In genomic region chr19:2782936-2783780, GRCh38 we compare ENCODE assay signal across 1 cellular context.
TF ChIP-seq lines count a peak whose summit lies in the region.

TSS of gene SGTA (minus strand) at chr19:2783273. CDS start at chr19:2769068, 14,205 bp downstream.

TF ChIP-seq in HepG2, 621 proteins besides CTCF, POLR2A, EP300 and RAD21 (continued from another document and continues in another):
- TF ChIP-seq SOX6 (IDR thresholded peaks at IDR 0.05) (no peak), SOX6 (CRISPR knock-in tag; IDR thresholded peaks at IDR 0.05) (peak; percentile 74), CHD2 (IDR thresholded peaks at IDR 0.05; ENCODE audit: low read depth, low read length) (peak; percentile 60), ZNF282 (IDR thresholded peaks at IDR 0.05; ENCODE audit: partially characterized antibody) (no peak), ZNF512 (CRISPR knock-in tag; IDR thresholded peaks at IDR 0.05) (no peak), NR2F2 (IDR thresholded peaks at IDR 0.05; ENCODE audit: borderline replicate concordance, low read depth) (peak; percentile 78; the same call in 1 of the 2 replicates), ZNF276 (CRISPR knock-in tag; IDR thresholded peaks at IDR 0.05; ENCODE audit: low read depth) (no peak), ZNF546 (CRISPR knock-in tag; conservative IDR thresholded peaks at IDR 0.05) (peak; percentile 89), RFX1 (IDR thresholded peaks at IDR 0.05) (peak; percentile 99), GMEB1 (CRISPR knock-in tag; IDR thresholded peaks at IDR 0.05; ENCODE audit: borderline replicate concordance) (peak; percentile 75; the same call in 1 of the 2 replicates), NFKBIZ (CRISPR knock-in tag; IDR thresholded peaks at IDR 0.05) (no peak; the same call in 1 of the 2 replicates), SNAPC5 (CRISPR knock-in tag; IDR thresholded peaks at IDR 0.05; ENCODE audit: borderline replicate concordance) (peak; percentile 74; the same call in 1 of the 2 replicates), EZH2 (conservative IDR thresholded peaks at IDR 0.05; ENCODE audit: low read depth, low read length) (no peak), ZNF607 (CRISPR knock-in tag; IDR thresholded peaks at IDR 0.05; ENCODE audit: borderline replicate concordance) (peak; percentile 98), TBL1XR1 (IDR thresholded peaks at IDR 0.05; ENCODE audit: borderline replicate concordance, low read length, partially characterized antibody) (no peak), MEF2D (CRISPR knock-in tag; IDR thresholded peaks at IDR 0.05) (peak; percentile 97), TEF (CRISPR knock-in tag; IDR thresholded peaks at IDR 0.05) (peak; percentile 92), E2F1 (CRISPR knock-in tag; IDR thresholded peaks at IDR 0.05) (peak; percentile 93), HDAC1 (CRISPR knock-in tag; IDR thresholded peaks at IDR 0.05) (peak; percentile 89), ZNF143 (CRISPR knock-in tag; IDR thresholded peaks at IDR 0.05) (peak; percentile 78), STAG1 (CRISPR knock-in tag; IDR thresholded peaks at IDR 0.05) (peak; percentile 39), MED13 (CRISPR knock-in tag; IDR thresholded peaks at IDR 0.05) (peak; percentile 85), ZNF670 (CRISPR knock-in tag; IDR thresholded peaks at IDR 0.05; ENCODE audit: borderline replicate concordance) (peak; percentile 92; the same call in 1 of the 2 replicates), MXD3 (CRISPR knock-in tag; IDR thresholded peaks at IDR 0.05) (peak; percentile 99), WIZ (CRISPR knock-in tag; IDR thresholded peaks at IDR 0.05) (peak; percentile 76; the same call in 1 of the 2 replicates), ZSCAN5A (CRISPR knock-in tag; IDR thresholded peaks at IDR 0.05; ENCODE audit: borderline replicate concordance) (peak; percentile 97), SAP130 (CRISPR knock-in tag; IDR thresholded peaks at IDR 0.05; ENCODE audit: low read depth) (peak; percentile 99), ZSCAN12 (CRISPR knock-in tag; IDR thresholded peaks at IDR 0.05) (no peak), ZSCAN31 (CRISPR knock-in tag; IDR thresholded peaks at IDR 0.05; ENCODE audit: low read depth) (peak; percentile 98), IKZF4 (CRISPR knock-in tag; IDR thresholded peaks at IDR 0.05; ENCODE audit: borderline replicate concordance, low read depth, not compliant biosample characterization) (peak; percentile 70), RFXANK (CRISPR knock-in tag; IDR thresholded peaks at IDR 0.05) (0 out of 2 replicates have a peak, but pooled peaks have one; percentile 45), ARID5B (CRISPR knock-in tag; IDR thresholded peaks at IDR 0.05) (peak; percentile 71), ZMAT3 (CRISPR knock-in tag; conservative IDR thresholded peaks at IDR 0.05) (peak; percentile 99), RARG (CRISPR knock-in tag; IDR thresholded peaks at IDR 0.05; ENCODE audit: low read depth) (no peak), NFE2 (CRISPR knock-in tag; IDR thresholded peaks at IDR 0.05) (no peak), ZNF33A (CRISPR knock-in tag; IDR thresholded peaks at IDR 0.05; ENCODE audit: borderline replicate concordance) (no peak), ZNF414 (CRISPR knock-in tag; IDR thresholded peaks at IDR 0.05) (peak; percentile 87; the same call in 1 of the 2 replicates), MIER2 (CRISPR knock-in tag; IDR thresholded peaks at IDR 0.05) (peak; percentile 66; the same call in 1 of the 2 replicates), IKZF1 (IDR thresholded peaks at IDR 0.05) (no peak), ESRRA (CRISPR knock-in tag; IDR thresholded peaks at IDR 0.05; ENCODE audit: low read depth) (peak; percentile 82; the same call in 1 of the 2 replicates), DMAP1 (CRISPR knock-in tag; IDR thresholded peaks at IDR 0.05) (peak; percentile 99), HMGA1 (CRISPR knock-in tag; conservative IDR thresholded peaks at IDR 0.05) (no peak), ZNF770 (CRISPR knock-in tag; IDR thresholded peaks at IDR 0.05) (0 out of 2 replicates have a peak, but pooled peaks have one; percentile 61), SRSF4 (IDR thresholded peaks at IDR 0.05; ENCODE audit: low read depth, low read length, poor library complexity, severe bottlenecking) (no peak), ZNF891 (CRISPR knock-in tag; IDR thresholded peaks at IDR 0.05) (peak; percentile 83; the same call in 1 of the 2 replicates), MYC (CRISPR knock-in tag; IDR thresholded peaks at IDR 0.05; ENCODE audit: borderline replicate concordance) (peak; percentile 100), BATF2 (CRISPR knock-in tag; IDR thresholded peaks at IDR 0.05) (peak; percentile 98), SUZ12 (IDR thresholded peaks at IDR 0.05; ENCODE audit: low read depth, low read length) (no peak), ZNF256 (CRISPR knock-in tag; conservative IDR thresholded peaks at IDR 0.05) (peak; percentile 99)
